9 cellular contexts compared by ENCODE assay signal in genomic region chr3:159865042-159865579, GRCh38. TPM values are rescaled to one million over a fixed set of nuclear protein-coding genes. Genes with fewer than 3 reads are reported as not detected.
A peak's percentile ranks its signal among the peaks of the same experiment; 100 is the strongest.
DNase-seq lines count a peak whose midpoint lies in the region; ATAC-seq, FAIRE-seq and TF ChIP-seq lines count a peak whose summit lies in the region.
"Had no signal": no experiment of that assay in that cellular context is flagged by ENCODE, and none has a peak within 500 bp of the region (broad histone marks: within the 10 kb centered on the region; RNA-seq: fewer than 3 reads in every experiment).

No MANE protein-coding gene starts in this region.

- H3K9me3 ChIP-seq in astrocyte (ENCODE audit: insufficient read depth, low read depth, low read length): no peaks in the 10 kb centered on the region
- no peaks in the 10 kb centered on the region for H3K9me3 ChIP-seq in right cardiac atrium (ENCODE audit: control insufficient read depth, low read length)
- H3K9me3 ChIP-seq in transverse colon: no peaks in the 10 kb centered on the region

- TF ChIP-seq CTCF in astrocyte (IDR thresholded peaks at IDR 0.05; ENCODE audit: insufficient read depth, low read depth, low read length) (no peak), transverse colon (IDR thresholded peaks at IDR 0.05) (no peak)

- intact Hi-C loops in right cardiac atrium (cut with DNase I) (no loop called here), transverse colon (cut with DNase I; ENCODE audit: low total_unique reads) (no loop called here)

- no peaks in the 10 kb centered on the region for H3K27me3 Mint-ChIP-seq in astrocyte (ENCODE audit: low read depth, unreplicated experiment)
- no peaks in the 10 kb centered on the region for H3K27me3 Mint-ChIP-seq in stimulated activated naive B cell treated with anti-CD40 and anti-IgM and Interleukin-4, amounts not matched to agents 10 μg/mL and 1 μg/mL and 100 μg/mL, for 72 hours
- H3K27me3 Mint-ChIP-seq: activated CD4-positive, alpha-beta T cell treated with anti-CD3 and anti-CD28 coated beads for 36 hours had no signal

- TF ChIP-seq EP300 in transverse colon (IDR thresholded peaks at IDR 0.05; ENCODE audit: low read depth): no peak

- H3K27me3 ChIP-seq in astrocyte (ENCODE audit: insufficient read depth, low read length) (no peaks in the 10 kb centered on the region), right cardiac atrium (ENCODE audit: control insufficient read depth, insufficient read depth) (no peaks in the 10 kb centered on the region), transverse colon (no peaks in the 10 kb centered on the region)

- peaks cover 8% of the 10 kb centered on the region for H3K36me3 Mint-ChIP-seq in astrocyte (ENCODE audit: low read depth, unreplicated experiment)
- no peaks in the 10 kb centered on the region for H3K36me3 Mint-ChIP-seq in stimulated activated naive B cell treated with anti-CD40 and anti-IgM and Interleukin-4, amounts not matched to agents 10 μg/mL and 1 μg/mL and 100 μg/mL, for 72 hours

- no peaks in the 10 kb centered on the region for H3K9me3 Mint-ChIP-seq in astrocyte (ENCODE audit: unreplicated experiment)
- H3K9me3 Mint-ChIP-seq in stimulated activated naive B cell treated with anti-CD40 and anti-IgM and Interleukin-4, amounts not matched to agents 10 μg/mL and 1 μg/mL and 100 μg/mL, for 72 hours: no peaks in the 10 kb centered on the region
- H3K9me3 Mint-ChIP-seq: activated T-helper 17 cell treated with anti-CD3 and anti-CD28 coated beads, Interleukin-2, amount 50 U/mL, for 72 hours had no signal

- no peak overlapping the region for H2AFZ ChIP-seq in astrocyte (ENCODE audit: low read depth, low read length)

- no peak overlapping the region for H3K4me3 Mint-ChIP-seq in astrocyte (ENCODE audit: unreplicated experiment)
- H3K4me3 Mint-ChIP-seq in stimulated activated naive B cell treated with anti-CD40 and anti-IgM and Interleukin-4, amounts not matched to agents 10 μg/mL and 1 μg/mL and 100 μg/mL, for 72 hours: no peak overlapping the region
- H3K4me3 Mint-ChIP-seq: activated CD4-positive, alpha-beta T cell treated with anti-CD3 and anti-CD28 coated beads for 36 hours; activated T-helper 17 cell treated with anti-CD3 and anti-CD28 coated beads, Interleukin-2, amount 50 U/mL, for 72 hours had no signal

- peaks cover 49% of the 10 kb centered on the region for H3K4me1 Mint-ChIP-seq in astrocyte (ENCODE audit: low read depth, unreplicated experiment)
- peaks cover 18 to 21% of the 10 kb centered on the region in 2 donors for H3K4me1 Mint-ChIP-seq in stimulated activated naive B cell treated with anti-CD40 and anti-IgM and Interleukin-4, amounts not matched to agents 10 μg/mL and 1 μg/mL and 100 μg/mL, for 72 hours
- H3K4me1 Mint-ChIP-seq: activated CD4-positive, alpha-beta T cell treated with anti-CD3 and anti-CD28 coated beads for 36 hours; activated T-helper 17 cell treated with anti-CD3 and anti-CD28 coated beads, Interleukin-2, amount 50 U/mL, for 72 hours had no signal

- no peak for FAIRE-seq in astrocyte (lab: Jason Lieb, UNC)

- no peak overlapping the region for H3K9ac ChIP-seq in astrocyte (ENCODE audit: low read length)

- H3K27ac ChIP-seq in astrocyte (ENCODE audit: low read depth, low read length): no peak overlapping the region
- peak overlapping the region; percentile 89 for H3K27ac ChIP-seq in right cardiac atrium (ENCODE audit: low read length)
- H3K27ac ChIP-seq in transverse colon: peak overlapping the region; percentile 30 to 66 (median 50)

- no peak for TF ChIP-seq POLR2A in transverse colon (IDR thresholded peaks at IDR 0.05)

- H3K4me3 ChIP-seq in astrocyte (ENCODE audit: insufficient read depth, low read depth, low read length): no peak overlapping the region
- H3K4me3 ChIP-seq in right cardiac atrium (ENCODE audit: low read length): no peak overlapping the region
- H3K4me3 ChIP-seq in transverse colon: no peak overlapping the region

- no peak overlapping the region for H3K27ac Mint-ChIP-seq in astrocyte (ENCODE audit: unreplicated experiment)
- no peak overlapping the region for H3K27ac Mint-ChIP-seq in stimulated activated naive B cell treated with anti-CD40 and anti-IgM and Interleukin-4, amounts not matched to agents 10 μg/mL and 1 μg/mL and 100 μg/mL, for 72 hours
- H3K27ac Mint-ChIP-seq: activated CD4-positive, alpha-beta T cell treated with anti-CD3 and anti-CD28 coated beads for 36 hours; activated T-helper 17 cell treated with anti-CD3 and anti-CD28 coated beads, Interleukin-2, amount 50 U/mL, for 72 hours had no signal

- peak overlapping the region; percentile 5 for H3K4me2 ChIP-seq in astrocyte (ENCODE audit: low read length)

- ATAC-seq in right cardiac atrium: no peak
- no peak for ATAC-seq in stimulated activated naive B cell treated with anti-CD40 and anti-IgM and Interleukin-4, amounts not matched to agents 10 μg/mL and 1 μg/mL and 100 μg/mL, for 72 hours (replicated peaks)
- ATAC-seq: activated CD4-positive, alpha-beta T cell treated with anti-CD3 and anti-CD28 coated beads for 36 hours; activated T-helper 17 cell treated with anti-CD3 and anti-CD28 coated beads, Interleukin-2, amount 50 U/mL, for 72 hours had no signal

- 65% methylated on average over 2 of the region's 2 CpGs for WGBS in right cardiac atrium
- 65 to 86% methylated on average over 1 to 2 of the region's 2 CpGs for WGBS in transverse colon (ENCODE audit: low coverage in 1 of 2), 2 donors

- H3K36me3 ChIP-seq in astrocyte (ENCODE audit: insufficient read depth, low read length) (peaks cover 10% of the 10 kb centered on the region), transverse colon (no peaks in the 10 kb centered on the region)

- in situ Hi-C loops in transverse colon (cut with MboI; ENCODE audit: low pct_ligation_motif_present in 1 of 4, low pct_unique_long_range_greater_than_20kb in 1 of 4, low sequenced_read_pairs in 3 of 4): no loop called here

- H3K79me2 ChIP-seq in astrocyte (ENCODE audit: insufficient read depth, low read length): peaks cover 89% of the 10 kb centered on the region

- peaks cover 32% of the 10 kb centered on the region for H4K20me1 ChIP-seq in astrocyte (ENCODE audit: insufficient read depth, low read length)

- peaks cover 21% of the 10 kb centered on the region for H3K4me1 ChIP-seq in astrocyte (ENCODE audit: insufficient read depth, low read length)
- H3K4me1 ChIP-seq in right cardiac atrium (ENCODE audit: control insufficient read depth, insufficient read depth, low read length): peaks cover 9% of the 10 kb centered on the region
- H3K4me1 ChIP-seq in transverse colon: peaks cover 0 to 43% (median 11%) of the 10 kb centered on the region in 4 donors

- DNase-seq in HCEC 1CT (peak; percentile 40), astrocyte (ENCODE audit: low read depth) (no peak), right cardiac atrium (no peak), transverse colon (no peak), NOMO-1 treated with DMSO at 0.1 percent for 48 hours (lab: John Stamatoyannopoulos, UW; ENCODE audit: unreplicated experiment) (no peak)
- DNase-seq in stimulated activated naive B cell treated with anti-CD40 and anti-IgM and Interleukin-4, amounts not matched to agents 10 μg/mL and 1 μg/mL and 100 μg/mL, for 72 hours: no peak
- no peak for DNase-seq in activated naive CD4-positive, alpha-beta T cell (lab: John Stamatoyannopoulos, UW)
- DNase-seq: activated CD4-positive, alpha-beta T cell treated with anti-CD3 and anti-CD28 coated beads for 36 hours had no signal

RNA-seq across cellular contexts. Expression of gene SCHIP1, which starts 25.4 kb away (rescaled TPM):
- 21.3 and 27.7 TPM in 2 replicates for total RNA-seq in astrocyte
- total RNA-seq in right cardiac atrium: 10 to 100 TPM; 34.7 to 53.7 (median 44.0) TPM
- 61.0 TPM for polyA plus RNA-seq in right cardiac atrium
- 1 to 10 TPM in 2 of 4 donors, under 1 TPM in 2; 0.20 to 7.5 (median 2.5) TPM for total RNA-seq in transverse colon
- total RNA-seq: activated CD4-positive, alpha-beta T cell treated with anti-CD3 and anti-CD28 coated beads for 36 hours; activated T-helper 17 cell treated with anti-CD3 and anti-CD28 coated beads, Interleukin-2, amount 50 U/mL, for 72 hours had no signal
